8 cellular contexts compared by ENCODE assay signal in genomic region chr3:101848754-101849713, GRCh38. TPM values are rescaled to one million over a fixed set of nuclear protein-coding genes. Genes with fewer than 3 reads are reported as not detected.
A peak's percentile ranks its signal among the peaks of the same experiment; 100 is the strongest.
DNase-seq lines count a peak whose midpoint lies in the region; ATAC-seq and TF ChIP-seq lines count a peak whose summit lies in the region.

Gene NFKBIZ (plus strand): TSS chr3:101849514. CDS start chr3:101849629, 115 bp downstream.

- POLR2A ChIA-PET in A673 (lab: Charles Lee; ENCODE audit: low non-redundant PET): no interaction called here

- peak; percentile 45 for ATAC-seq in GM18870 (IDR thresholded peaks at IDR 0.05; ENCODE audit: unreplicated experiment)
- ATAC-seq in HG03108 (IDR thresholded peaks at IDR 0.05; ENCODE audit: unreplicated experiment): peak; percentile 68

- H3K4me3 ChIP-seq in A673 (ENCODE audit: low read depth, low read length, poor library complexity, severe bottlenecking): peak within 1 kb of the TSS; percentile 89

- H3K27ac ChIP-seq in A673 (ENCODE audit: low read depth, low read length, poor library complexity, severe bottlenecking) (peak within 1 kb of the TSS; percentile 87), caudate nucleus (ENCODE audit: low read depth, low read length) (peak within 1 kb of the TSS; percentile 98)

- CTCF ChIA-PET in A673 (lab: Charles Lee): interaction anchor here (0.5 to 1.1 kb wide), 2 partner anchors 311 to 380 kb away, joined by 6 read pairs; no protein-coding TSS in a partner anchor

- intact Hi-C loops in A673 (cut with micrococcal nuclease; ENCODE audit: unreplicated experiment): no loop called here

- no TSS peak for BruUV-seq in A673 (replicated peaks; lab: Mats Ljungman, UMichigan)

- TF ChIP-seq CTCF in A673 (conservative IDR thresholded peaks at IDR 0.05; ENCODE audit: low read depth, low read length): no peak

- H3K9me3 ChIP-seq in A673 (ENCODE audit: low read depth, low read length, poor library complexity, severe bottlenecking): no peaks in the 10 kb centered on the region

- peaks cover 18% of the 10 kb centered on the region for H3K4me1 ChIP-seq in A673 (ENCODE audit: insufficient read depth, low read length, poor library complexity, severe bottlenecking)

- peak; percentile 76 for DNase-seq in A673 (ENCODE audit: low spot score)
- peak; percentile 32 for DNase-seq in NCI-H345 treated with DMSO at 0.1 percent for 48 hours (lab: John Stamatoyannopoulos, UW; ENCODE audit: unreplicated experiment)
- DNase-seq in activated CD4-positive, CD25-positive, alpha-beta regulatory T cell (lab: John Stamatoyannopoulos, UW): peak; percentile 81 to 92 (median 88)
- peak; percentile 18 to 92 (median 83) for DNase-seq in caudate nucleus (lab: John Stamatoyannopoulos, UW)
- DNase-seq in iris pigment epithelial cell (ENCODE audit: low read depth): peak; percentile 96
- DNase-seq in stimulated activated CD4-positive, alpha-beta T cell treated with anti-CD3 and anti-CD28 coated beads, Interleukin-12 subunit alpha, Interleukin-12 subunit beta, amount 100 ng/mL, for 24 hours (ENCODE audit: low read depth in 2 of 2): peak; percentile 79 to 94

- H3K27me3 ChIP-seq in A673 (replicated peaks; ENCODE audit: insufficient read depth, low read depth, low read length, poor library complexity): no peaks in the 10 kb centered on the region

- peaks cover 21% of the 10 kb centered on the region for H3K36me3 ChIP-seq in A673 (ENCODE audit: insufficient read depth, low read length, poor library complexity, severe bottlenecking)

RNA-seq across cellular contexts. Expression of gene NFKBIZ, which starts in this region (rescaled TPM):
- total RNA-seq in A673 (2021): 11.5 and 15.1 TPM in 2 replicates

Comparison
In these comparisons a context has a peak if more than half of its experiments do, and no peak if none do; other contexts are left out.
1. Peak in every context shown above with its lines: DNase-seq, ATAC-seq, H3K4me3 ChIP-seq and H3K27ac ChIP-seq.
2. DNase-seq: peak in every context shown above with its lines; median percentile 96 in iris pigment epithelial cell; 88 in activated CD4-positive, CD25-positive, alpha-beta regulatory T cell; 86 in stimulated activated CD4-positive, alpha-beta T cell treated with anti-CD3 and anti-CD28 coated beads, Interleukin-12 subunit alpha, Interleukin-12 subunit beta, amount 100 ng/mL, for 24 hours; 83 in caudate nucleus; 76 in A673; 32 in NCI-H345 treated with DMSO at 0.1 percent for 48 hours.